In genomic region chr6:151680846-151681425, GRCh38 we compare ENCODE assay signal across 16 cellular contexts.
DNase-seq lines count a peak whose midpoint lies in the region; ATAC-seq and TF ChIP-seq lines count a peak whose summit lies in the region.
"Had no signal": no experiment of that assay in that cellular context is flagged by ENCODE, and none has a peak within 500 bp of the region (broad histone marks: within the 10 kb centered on the region; RNA-seq: fewer than 3 reads in every experiment).

No MANE protein-coding gene starts in this region.

- no peaks in the 10 kb centered on the region for H3K36me3 ChIP-seq in OCI-LY1 (ENCODE audit: insufficient read depth, low read length)

- H4K20me1 ChIP-seq in OCI-LY1 (ENCODE audit: insufficient read depth, low read length): no peaks in the 10 kb centered on the region

- H3K36me3 Mint-ChIP-seq in immature natural killer cell: no peaks in the 10 kb centered on the region
- H3K36me3 Mint-ChIP-seq: activated naive CD4-positive, alpha-beta T cell treated with anti-CD3 and anti-CD28 coated beads, Interleukin-2, amount 10 ng/mL, durations not matched to agents 7 days and 5 days had no signal

- H3K9ac ChIP-seq in OCI-LY1 (ENCODE audit: low read length): no peak overlapping the region

- H3K27ac ChIP-seq in OCI-LY1 (ENCODE audit: low read depth, low read length, poor library complexity, severe bottlenecking): peak overlapping the region; percentile 22

- no peaks in the 10 kb centered on the region for H3K27me3 ChIP-seq in OCI-LY1 (ENCODE audit: insufficient read depth, low read length)

- H3K9me3 Mint-ChIP-seq in immature natural killer cell: no peaks in the 10 kb centered on the region
- H3K9me3 Mint-ChIP-seq: activated naive CD4-positive, alpha-beta T cell treated with anti-CD3 and anti-CD28 coated beads, Interleukin-2, amount 10 ng/mL, durations not matched to agents 7 days and 5 days had no signal

- H2AFZ ChIP-seq in OCI-LY1 (ENCODE audit: low read length): no peak overlapping the region

- no peak overlapping the region for H3K4me3 Mint-ChIP-seq in immature natural killer cell
- H3K4me3 Mint-ChIP-seq: activated naive CD4-positive, alpha-beta T cell treated with anti-CD3 and anti-CD28 coated beads, Interleukin-2, amount 10 ng/mL, durations not matched to agents 7 days and 5 days had no signal

- no peaks in the 10 kb centered on the region for H3F3A ChIP-seq in OCI-LY1 (ENCODE audit: insufficient read depth, low read length)

- no peak overlapping the region for H3K4me3 ChIP-seq in OCI-LY1 (ENCODE audit: low read depth, low read length, poor library complexity, severe bottlenecking)

- H3K27me3 Mint-ChIP-seq in immature natural killer cell (ENCODE audit: low read depth in 3 of 3): peaks cover 0 to 4% (median 3%) of the 10 kb centered on the region in 3 donors

- no peaks in the 10 kb centered on the region for H3K9me2 ChIP-seq in OCI-LY1 (ENCODE audit: low read depth, low read length)

- H3K27ac Mint-ChIP-seq in immature natural killer cell: no peak overlapping the region
- H3K27ac Mint-ChIP-seq: activated naive CD4-positive, alpha-beta T cell treated with anti-CD3 and anti-CD28 coated beads, Interleukin-2, amount 10 ng/mL, durations not matched to agents 7 days and 5 days had no signal

- peaks cover 4 to 9% of the 10 kb centered on the region in 2 donors for H3K4me1 Mint-ChIP-seq in immature natural killer cell

- peak; percentile 52 for DNase-seq in COLO668 (lab: John Stamatoyannopoulos, UW; ENCODE audit: unreplicated experiment)
- peak; percentile 75 for DNase-seq in left kidney (ENCODE audit: low read depth, low spot score)
- DNase-seq in renal cortical epithelial cell (ENCODE audit: low read depth): peak; percentile 78
- no peak for DNase-seq in HCEC 1CT
- DNase-seq in immature natural killer cell: no peak
- DNase-seq: effector CD8-positive, alpha-beta T cell; EL; kidney glomerular epithelial cell; NCI-H345; nucleus accumbens; stimulated activated CD4-positive, alpha-beta T cell treated with anti-CD3 and anti-CD28 coated beads, Interleukin-15, amount 100 ng/mL, for 24 hours; trophoblast cell had no signal

- no peaks in the 10 kb centered on the region for H3K9me3 ChIP-seq in OCI-LY1 (ENCODE audit: low read length)

- H3K4me2 ChIP-seq in OCI-LY1 (ENCODE audit: low read length): no peak overlapping the region

- ATAC-seq in HG02759 (IDR thresholded peaks at IDR 0.05; ENCODE audit: unreplicated experiment): no peak
- ATAC-seq in GM18511 (IDR thresholded peaks at IDR 0.05; ENCODE audit: unreplicated experiment): no peak

- TF ChIP-seq CTCF in OCI-LY1 (IDR thresholded peaks at IDR 0.05; ENCODE audit: low read length): no peak

- no peaks in the 10 kb centered on the region for H3K79me2 ChIP-seq in OCI-LY1 (ENCODE audit: insufficient read depth, low read length)

- no peaks in the 10 kb centered on the region for H3K4me1 ChIP-seq in OCI-LY1 (ENCODE audit: insufficient read depth, low read length, severe bottlenecking)

Comparison
In these comparisons a context has a peak if more than half of its experiments do, and no peak if none do; other contexts are left out.
1. DNase-seq: peak in COLO668 (single experiment), left kidney (single experiment) and renal cortical epithelial cell (single experiment); none in HCEC 1CT (single experiment) and immature natural killer cell (0 of 3).